In genomic region chr11:93515438-93515837, GRCh38 we compare ENCODE assay signal across 19 cellular contexts.
"Had no signal": no experiment of that assay in that cellular context is flagged by ENCODE, and none has a peak within 500 bp of the region (broad histone marks: within the 10 kb centered on the region; RNA-seq: fewer than 3 reads in every experiment).

No MANE protein-coding gene starts in this region.

- H3K9me3 ChIP-seq: esophagus muscularis mucosa, testis had no signal

- H3K27me3 Mint-ChIP-seq: activated CD8-positive, alpha-beta memory T cell treated with anti-CD3 and anti-CD28 coated beads, Interleukin-2, amount 10 ng/mL, durations not matched to agents 7 days and 5 days; activated naive CD8-positive, alpha-beta T cell treated with anti-CD3 and anti-CD28 coated beads for 36 hours; memory B cell; stimulated activated naive CD8-positive, alpha-beta T cell treated with anti-CD3 and anti-CD28 coated beads, Interleukin-15, amount 100 ng/mL, for 72 hours had no signal

- H3K27ac Mint-ChIP-seq: activated CD8-positive, alpha-beta memory T cell treated with anti-CD3 and anti-CD28 coated beads, Interleukin-2, amount 10 ng/mL, durations not matched to agents 7 days and 5 days; activated naive CD8-positive, alpha-beta T cell treated with anti-CD3 and anti-CD28 coated beads for 36 hours; immature natural killer cell; memory B cell; nephron progenitor cell; stimulated activated naive CD8-positive, alpha-beta T cell treated with anti-CD3 and anti-CD28 coated beads, Interleukin-15, amount 100 ng/mL, for 72 hours; T-helper 1 cell treated with Interleukin-12 subunit alpha and Interleukin-12 subunit beta and Interleukin-4 antibody, amounts not matched to agents 30 μg/mL and 1 μg/mL, for 36 hours had no signal

- ATAC-seq: activated CD8-positive, alpha-beta memory T cell treated with anti-CD3 and anti-CD28 coated beads, Interleukin-2, amount 10 ng/mL, durations not matched to agents 7 days and 5 days; activated T-cell treated with anti-CD3 and anti-CD28 coated beads, Interleukin-2, amount 50 U/mL, for 4 hours; left colon; stimulated activated naive CD8-positive, alpha-beta T cell treated with anti-CD3 and anti-CD28 coated beads, Interleukin-15, amount 100 ng/mL, for 72 hours had no signal

- H3K27ac ChIP-seq: brain microvascular endothelial cell, esophagus muscularis mucosa, testis had no signal

- H3K9me3 Mint-ChIP-seq: activated naive CD8-positive, alpha-beta T cell treated with anti-CD3 and anti-CD28 coated beads for 36 hours; activated T-cell treated with anti-CD3 and anti-CD28 coated beads, Interleukin-2, amount 50 U/mL, for 4 hours; immature natural killer cell; nephron progenitor cell; stimulated activated naive CD8-positive, alpha-beta T cell treated with anti-CD3 and anti-CD28 coated beads, Interleukin-15, amount 100 ng/mL, for 72 hours; T-helper 1 cell treated with Interleukin-12 subunit alpha and Interleukin-12 subunit beta and Interleukin-4 antibody, amounts not matched to agents 30 μg/mL and 1 μg/mL, for 36 hours had no signal

- H3K4me3 Mint-ChIP-seq: activated CD8-positive, alpha-beta memory T cell treated with anti-CD3 and anti-CD28 coated beads, Interleukin-2, amount 10 ng/mL, durations not matched to agents 7 days and 5 days; activated naive CD8-positive, alpha-beta T cell treated with anti-CD3 and anti-CD28 coated beads for 36 hours; activated T-cell treated with anti-CD3 and anti-CD28 coated beads, Interleukin-2, amount 50 U/mL, for 4 hours; immature natural killer cell; memory B cell; nephron progenitor cell; stimulated activated naive CD8-positive, alpha-beta T cell treated with anti-CD3 and anti-CD28 coated beads, Interleukin-15, amount 100 ng/mL, for 72 hours; T-helper 1 cell treated with Interleukin-12 subunit alpha and Interleukin-12 subunit beta and Interleukin-4 antibody, amounts not matched to agents 30 μg/mL and 1 μg/mL, for 36 hours had no signal

- DNase-seq: activated CD4-positive, alpha-beta T cell treated with anti-CD3 and anti-CD28 coated beads for 1 hour; activated CD4-positive, alpha-beta T cell treated with anti-CD3 and anti-CD28 coated beads, Interleukin-2, amount 50 U/mL, for 48 hours; activated CD8-positive, alpha-beta memory T cell treated with anti-CD3 and anti-CD28 coated beads, Interleukin-2, amount 10 ng/mL, durations not matched to agents 7 days and 5 days; activated gamma-delta T cell; activated naive CD8-positive, alpha-beta T cell treated with anti-CD3 and anti-CD28 coated beads for 36 hours; activated T-cell treated with anti-CD3 and anti-CD28 coated beads, Interleukin-2, amount 50 U/mL, for 4 hours; brain microvascular endothelial cell; glutamatergic neuron; immature natural killer cell; left colon; nephron progenitor cell; stimulated activated CD4-positive, alpha-beta T cell treated with anti-CD3 and anti-CD28 coated beads, Interleukin-15, amount 100 ng/mL, for 24 hours; stimulated activated CD4-positive, alpha-beta T cell treated with anti-CD3 and anti-CD28 coated beads, Interleukin-4, amount 100 ng/mL, for 24 hours; stimulated activated naive CD8-positive, alpha-beta T cell treated with anti-CD3 and anti-CD28 coated beads, Interleukin-15, amount 100 ng/mL, for 72 hours; testis had no signal

- FAIRE-seq: endometrium had no signal

- H3K36me3 Mint-ChIP-seq: activated naive CD8-positive, alpha-beta T cell treated with anti-CD3 and anti-CD28 coated beads for 36 hours; immature natural killer cell; memory B cell had no signal

- H3K4me3 ChIP-seq: esophagus muscularis mucosa, testis had no signal

- H3K27me3 ChIP-seq: brain microvascular endothelial cell, esophagus muscularis mucosa, testis had no signal

- H3K4me1 ChIP-seq: testis had no signal

- H3K36me3 ChIP-seq: brain microvascular endothelial cell, esophagus muscularis mucosa had no signal
